Comparison of ENCODE assay signal across 11 cellular contexts in the genomic region with DNA sequence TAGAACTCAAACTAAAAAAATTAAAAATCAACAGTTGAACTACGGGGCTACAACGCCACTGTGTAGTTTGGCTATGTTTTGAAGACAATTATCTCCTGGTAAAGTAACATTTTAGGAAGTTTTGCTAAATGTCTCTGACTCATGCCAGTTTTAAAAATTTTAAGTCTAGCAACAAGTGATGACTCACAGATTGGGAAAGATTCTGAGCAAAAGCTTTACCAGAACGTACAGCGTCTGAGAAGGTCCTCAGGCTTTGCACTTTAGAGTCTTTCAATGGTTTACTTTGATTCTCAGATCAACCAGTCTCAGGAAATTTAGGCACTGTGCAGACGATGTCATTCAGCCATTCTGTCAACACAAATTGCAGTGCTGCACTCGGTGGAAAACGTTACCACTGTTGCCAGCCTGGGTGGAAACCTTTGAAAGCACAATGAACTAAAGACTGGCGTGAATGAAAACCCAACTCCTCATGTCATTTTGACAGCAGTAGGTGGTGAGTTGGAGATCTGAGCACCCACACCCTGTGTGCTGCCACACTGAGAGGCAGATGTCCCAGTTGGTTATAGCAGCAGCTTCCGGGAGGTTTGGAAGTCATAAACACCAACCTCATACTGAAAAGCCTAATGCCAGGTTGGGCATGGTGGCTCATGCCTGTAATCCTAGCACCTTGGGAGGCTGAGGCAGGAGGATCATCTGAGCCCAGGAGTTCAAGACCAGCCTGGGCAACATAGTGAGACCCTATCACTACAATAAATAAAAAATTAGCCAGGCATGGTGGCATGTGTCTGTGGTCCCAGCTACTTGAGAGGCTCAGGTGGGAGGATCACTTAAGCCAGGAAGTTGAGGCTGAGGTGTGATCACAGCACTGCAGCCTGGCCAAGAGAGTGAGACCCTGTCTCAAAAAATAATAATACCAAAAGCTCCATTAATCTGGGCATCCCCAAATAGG.
DNase-seq lines count a peak whose midpoint lies in the region; ATAC-seq lines count a peak whose summit lies in the region.
"Had no signal": no experiment of that assay in that cellular context is flagged by ENCODE, and none has a peak within 500 bp of the region (broad histone marks: within the 10 kb centered on the region; RNA-seq: fewer than 3 reads in every experiment).

No MANE protein-coding gene starts in this region.

- no peak overlapping the region for H3K4me3 Mint-ChIP-seq in stimulated activated naive CD8-positive, alpha-beta T cell treated with anti-CD3 and anti-CD28 coated beads, Interleukin-15, Interleukin-2, amounts not matched to agents 100 ng/mL and 50 ng/mL, for 24 hours
- H3K4me3 Mint-ChIP-seq: immature natural killer cell had no signal

- ATAC-seq in GM18517 (IDR thresholded peaks at IDR 0.05; ENCODE audit: unreplicated experiment) (no peak), HG03095 (IDR thresholded peaks at IDR 0.05; ENCODE audit: unreplicated experiment) (no peak)

- H3K27ac Mint-ChIP-seq in stimulated activated naive CD8-positive, alpha-beta T cell treated with anti-CD3 and anti-CD28 coated beads, Interleukin-15, Interleukin-2, amounts not matched to agents 100 ng/mL and 50 ng/mL, for 24 hours = peak overlapping the region; percentile 77
- H3K27ac Mint-ChIP-seq: immature natural killer cell had no signal

- H3K9me3 Mint-ChIP-seq in stimulated activated naive CD8-positive, alpha-beta T cell treated with anti-CD3 and anti-CD28 coated beads, Interleukin-15, Interleukin-2, amounts not matched to agents 100 ng/mL and 50 ng/mL, for 24 hours = no peaks in the 10 kb centered on the region
- H3K9me3 Mint-ChIP-seq: immature natural killer cell had no signal

- peaks cover 22% of the 10 kb centered on the region for H3K36me3 Mint-ChIP-seq in stimulated activated naive CD8-positive, alpha-beta T cell treated with anti-CD3 and anti-CD28 coated beads, Interleukin-15, Interleukin-2, amounts not matched to agents 100 ng/mL and 50 ng/mL, for 24 hours (ENCODE audit: low read depth)

- H3K4me1 Mint-ChIP-seq in stimulated activated naive CD8-positive, alpha-beta T cell treated with anti-CD3 and anti-CD28 coated beads, Interleukin-15, Interleukin-2, amounts not matched to agents 100 ng/mL and 50 ng/mL, for 24 hours (ENCODE audit: low read depth) = peaks cover 11% of the 10 kb centered on the region

- peaks cover 10% of the 10 kb centered on the region for H3K27me3 Mint-ChIP-seq in stimulated activated naive CD8-positive, alpha-beta T cell treated with anti-CD3 and anti-CD28 coated beads, Interleukin-15, Interleukin-2, amounts not matched to agents 100 ng/mL and 50 ng/mL, for 24 hours

- DNase-seq in activated T-cell treated with anti-CD3 and anti-CD28 coated beads for 24 hours (ENCODE audit: low read depth) = peak; percentile 14
- no peak for DNase-seq in activated T-cell treated with anti-CD3 and anti-CD28 coated beads, Interleukin-2, amount 50 U/mL, for 1 hour
- peak; percentile 79 for DNase-seq in SIG-M5 treated with dmso at 0.1 percent for 504 hours (lab: John Stamatoyannopoulos, UW; ENCODE audit: unreplicated experiment)
- DNase-seq in fibroblast of gingiva (ENCODE audit: low read depth) = peak; percentile 82
- no peak for DNase-seq in GOT3 (lab: John Stamatoyannopoulos, UW)
- DNase-seq: H7, immature natural killer cell, NCI-H2081 treated with DMSO at 0.1 percent for 48 hours had no signal

Comparison
In these comparisons a context has a peak if more than half of its experiments do, and no peak if none do; other contexts are left out.
1. DNase-seq: peak in activated T-cell treated with anti-CD3 and anti-CD28 coated beads for 24 hours (single experiment), SIG-M5 treated with dmso at 0.1 percent for 504 hours (single experiment) and fibroblast of gingiva (single experiment); none in activated T-cell treated with anti-CD3 and anti-CD28 coated beads, Interleukin-2, amount 50 U/mL, for 1 hour (single experiment) and GOT3 (single experiment).